28 cellular contexts compared by ENCODE assay signal in genomic region chr17:82202981-82203380, GRCh38. TPM values are rescaled to one million over a fixed set of nuclear protein-coding genes. Genes with fewer than 3 reads are reported as not detected.
A peak's percentile ranks its signal among the peaks of the same experiment; 100 is the strongest.
DNase-seq lines count a peak whose midpoint lies in the region; ATAC-seq and TF ChIP-seq lines count a peak whose summit lies in the region.
"Had no signal": no experiment of that assay in that cellular context is flagged by ENCODE, and none has a peak within 500 bp of the region (broad histone marks: within the 10 kb centered on the region; RNA-seq: fewer than 3 reads in every experiment).

No MANE protein-coding gene starts in this region.

- H3K27ac Mint-ChIP-seq in activated T-helper 17 cell treated with anti-CD3 and anti-CD28 coated beads, Interleukin-2, amount 50 U/mL, for 72 hours: peak overlapping the region; percentile 52
- peak overlapping the region; percentile 74 for H3K27ac Mint-ChIP-seq in nephron progenitor cell
- H3K27ac Mint-ChIP-seq: CD14-positive monocyte, mesothelial cell of epicardium had no signal

- CTCF ChIA-PET in RWPE1 (lab: Yijun Ruan, JAX): interaction anchor here (0.6 kb wide), 1 partner anchor 106 kb away, joined by 4 read pairs; no protein-coding TSS in a partner anchor

- no peak for ATAC-seq in activated T-helper 17 cell treated with anti-CD3 and anti-CD28 coated beads, Interleukin-2, amount 50 U/mL, for 72 hours (replicated peaks)
- ATAC-seq in omental fat pad (ENCODE audit: low FRiP score) (no peak), GM19351 (IDR thresholded peaks at IDR 0.05; ENCODE audit: unreplicated experiment) (no peak)
- ATAC-seq: gastrocnemius medialis, left lung, natural killer cell had no signal

- POLR2A ChIA-PET in RWPE1 (lab: Yijun Ruan, JAX; ENCODE audit: low non-redundant PET): no interaction called here

- no peaks in the 10 kb centered on the region for H3K27me3 Mint-ChIP-seq in activated T-helper 17 cell treated with anti-CD3 and anti-CD28 coated beads, Interleukin-2, amount 50 U/mL, for 72 hours
- peaks cover 4% of the 10 kb centered on the region for H3K27me3 Mint-ChIP-seq in nephron progenitor cell (ENCODE audit: low read depth, poor library complexity)

- DNase-seq in activated effector memory CD4-positive, alpha-beta T cell treated with anti-CD3 and anti-CD28 coated beads, Interleukin-2, amount 50 U/mL, for 16 hours: peak; percentile 82
- DNase-seq in activated effector memory CD4-positive, alpha-beta T cell treated with Interleukin-2 at 50 U/mL for 16 hours: no peak
- DNase-seq in RWPE1 (ENCODE audit: low spot score): no peak
- no peak for DNase-seq in nephron progenitor cell
- DNase-seq in omental fat pad (ENCODE audit: low spot score): no peak
- no peak for DNase-seq in pons (ENCODE audit: low spot score)
- DNase-seq: activated naive CD4-positive, alpha-beta T cell treated with Interleukin-2 at 50 U/mL for 16 hours; caudate nucleus; gastrocnemius medialis; HCEC 1CT; hypothalamus; Kasumi-1; left lung; MV-4-11; natural killer cell; NCI-H2171 treated with DMSO at 0.1 percent for 48 hours; NCI-H524 treated with DMSO at 0.1 percent for 48 hours; ovary; Peyer's patch; substantia nigra; T-helper 9 cell; upper lobe of left lung had no signal

- no peaks in the 10 kb centered on the region for H3K9me3 Mint-ChIP-seq in activated T-helper 17 cell treated with anti-CD3 and anti-CD28 coated beads, Interleukin-2, amount 50 U/mL, for 72 hours
- H3K9me3 Mint-ChIP-seq in nephron progenitor cell: no peaks in the 10 kb centered on the region
- H3K9me3 Mint-ChIP-seq: mesothelial cell of epicardium, natural killer cell had no signal

- TF ChIP-seq CTCF in RWPE1 (conservative IDR thresholded peaks at IDR 0.05; ENCODE audit: low read depth) (no peak), nephron progenitor cell (IDR thresholded peaks at IDR 0.05) (no peak), omental fat pad (IDR thresholded peaks at IDR 0.05) (no peak)

- H3K27ac ChIP-seq in RWPE1: 0 out of 2 replicates have a peak overlapping the region, but pooled peaks have one; percentile 14
- H3K27ac ChIP-seq: ascending aorta, gastrocnemius medialis, left lung, ovary, Peyer's patch, right atrium auricular region, upper lobe of left lung had no signal

- peak overlapping the region; percentile 27 for H3K4me3 Mint-ChIP-seq in activated T-helper 17 cell treated with anti-CD3 and anti-CD28 coated beads, Interleukin-2, amount 50 U/mL, for 72 hours
- no peak overlapping the region for H3K4me3 Mint-ChIP-seq in nephron progenitor cell
- H3K4me3 Mint-ChIP-seq: CD14-positive monocyte, mesothelial cell of epicardium, natural killer cell had no signal

- H3K36me3 Mint-ChIP-seq in activated T-helper 17 cell treated with anti-CD3 and anti-CD28 coated beads, Interleukin-2, amount 50 U/mL, for 72 hours (ENCODE audit: low read depth): peaks cover 7% of the 10 kb centered on the region
- peaks cover 26% of the 10 kb centered on the region for H3K36me3 Mint-ChIP-seq in nephron progenitor cell (ENCODE audit: low read depth)
- H3K36me3 Mint-ChIP-seq: natural killer cell had no signal

- H3K4me1 Mint-ChIP-seq in activated T-helper 17 cell treated with anti-CD3 and anti-CD28 coated beads, Interleukin-2, amount 50 U/mL, for 72 hours: peaks cover 34% of the 10 kb centered on the region
- peaks cover 34% of the 10 kb centered on the region for H3K4me1 Mint-ChIP-seq in nephron progenitor cell

RNA-seq across cellular contexts. Expression of gene CCDC57, which starts 9.7 kb away (rescaled TPM):
- 10 to 100 TPM; 36.9 to 37.7 TPM for total RNA-seq in activated T-helper 17 cell treated with anti-CD3 and anti-CD28 coated beads, Interleukin-2, amount 50 U/mL, for 72 hours
- 10 to 100 TPM; 14.8 to 32.0 (median 21.9) TPM for total RNA-seq in omental fat pad

RNA-seq across cellular contexts. Expression of gene SLC16A3, which starts 25.9 kb away (rescaled TPM):
- 100 to 1,000 TPM; 167 to 309 TPM for total RNA-seq in activated T-helper 17 cell treated with anti-CD3 and anti-CD28 coated beads, Interleukin-2, amount 50 U/mL, for 72 hours
- 10 to 100 TPM; 25.1 to 68.0 (median 27.5) TPM for total RNA-seq in omental fat pad
